In genomic region chr1:10430216-10431064, GRCh38 we compare ENCODE assay signal across 1 cellular context.
TF ChIP-seq lines count a peak whose summit lies in the region.

Gene CENPS, plus strand, starts transcription at chr1:10430433. Its CDS starts 85 bp downstream, at chr1:10430518.

TF ChIP-seq in HepG2, 621 proteins besides CTCF, POLR2A, EP300 and RAD21 (continued from another document and continues in another):
- TF ChIP-seq ARID4A (CRISPR knock-in tag; IDR thresholded peaks at IDR 0.05; ENCODE audit: borderline replicate concordance) (peak; percentile 99), MLLT10 (CRISPR knock-in tag; IDR thresholded peaks at IDR 0.05) (no peak), ZNF407 (CRISPR knock-in tag; IDR thresholded peaks at IDR 0.05; ENCODE audit: not compliant biosample characterization) (peak; percentile 89), ZGPAT (CRISPR knock-in tag; IDR thresholded peaks at IDR 0.05) (peak; percentile 97), JDP2 (CRISPR knock-in tag; IDR thresholded peaks at IDR 0.05; ENCODE audit: borderline replicate concordance) (peak; percentile 74), PBX3 (CRISPR knock-in tag; IDR thresholded peaks at IDR 0.05; ENCODE audit: borderline replicate concordance) (0 out of 2 replicates have a peak, but pooled peaks have one; percentile 75), ZBTB34 (CRISPR knock-in tag; IDR thresholded peaks at IDR 0.05) (peak; percentile 76; the same call in 1 of the 2 replicates), AGO2 (optimal IDR thresholded peaks at IDR 0.05; ENCODE audit: low read depth, low read length) (peak; percentile 62), ZMYM3 (CRISPR knock-in tag; IDR thresholded peaks at IDR 0.05) (peak; percentile 18; the same call in 1 of the 2 replicates), HNRNPLL (IDR thresholded peaks at IDR 0.05; ENCODE audit: low read depth, low read length, poor library complexity, severe bottlenecking) (peak; percentile 64), NCOA1 (CRISPR knock-in tag; IDR thresholded peaks at IDR 0.05) (peak; percentile 69; the same call in 1 of the 2 replicates), TFDP1 (CRISPR knock-in tag; IDR thresholded peaks at IDR 0.05; ENCODE audit: borderline replicate concordance) (peak; percentile 100), NFE2L1 (CRISPR knock-in tag; IDR thresholded peaks at IDR 0.05; ENCODE audit: borderline replicate concordance) (no peak), ZSCAN31 (CRISPR knock-in tag; IDR thresholded peaks at IDR 0.05; ENCODE audit: low read depth) (peak; percentile 74; the same call in 1 of the 2 replicates), CBX1 (IDR thresholded peaks at IDR 0.05; ENCODE audit: low read depth) (peak; percentile 55), KDM2A (CRISPR knock-in tag; IDR thresholded peaks at IDR 0.05; ENCODE audit: borderline replicate concordance, low read depth) (peak; percentile 83), THAP11 (CRISPR knock-in tag; IDR thresholded peaks at IDR 0.05) (peak; percentile 92), ZNF710 (CRISPR knock-in tag; IDR thresholded peaks at IDR 0.05; ENCODE audit: borderline replicate concordance) (peak; percentile 78), PPARG (CRISPR knock-in tag; conservative IDR thresholded peaks at IDR 0.05) (no peak; the same call in 1 of the 2 replicates), ZNF44 (CRISPR knock-in tag; IDR thresholded peaks at IDR 0.05) (peak; percentile 52; the same call in 1 of the 2 replicates), MLX (CRISPR knock-in tag; IDR thresholded peaks at IDR 0.05) (no peak), KMT2B (CRISPR knock-in tag; IDR thresholded peaks at IDR 0.05) (peak; percentile 85), DDIT3 (CRISPR knock-in tag; IDR thresholded peaks at IDR 0.05) (no peak), ATF7-NPFF (CRISPR knock-in tag; IDR thresholded peaks at IDR 0.05; ENCODE audit: low read depth) (peak; percentile 99), ZNF280B (CRISPR knock-in tag; IDR thresholded peaks at IDR 0.05; ENCODE audit: borderline replicate concordance) (peak; percentile 73; the same call in 1 of the 2 replicates), SRSF1 (optimal IDR thresholded peaks at IDR 0.05; ENCODE audit: low read depth, low read length) (no peak)
